ENCODE assay signal across 18 cellular contexts in the genomic region with DNA sequence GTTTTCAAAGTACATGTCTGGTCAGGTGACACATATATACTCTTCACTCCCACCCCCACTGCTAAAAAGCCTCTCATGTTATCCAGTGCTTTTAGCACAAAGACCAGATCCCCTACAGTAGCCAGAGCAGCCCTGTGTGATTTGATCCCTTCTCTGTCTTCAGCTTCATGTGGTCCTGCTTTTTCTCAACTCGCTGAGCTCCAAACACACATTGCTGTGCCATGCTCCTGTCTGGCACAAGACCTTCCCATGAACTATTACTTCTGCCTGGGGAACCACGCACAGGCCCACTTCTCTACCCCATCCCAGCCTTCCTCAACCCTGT.
A peak's percentile ranks its signal among the peaks of the same experiment; 100 is the strongest.
DNase-seq lines count a peak whose midpoint lies in the region; FAIRE-seq and TF ChIP-seq lines count a peak whose summit lies in the region.
"Had no signal": no experiment of that assay in that cellular context is flagged by ENCODE, and none has a peak within 500 bp of the region (broad histone marks: within the 10 kb centered on the region; RNA-seq: fewer than 3 reads in every experiment).

No MANE protein-coding gene starts in this region.

- H3K4me2 ChIP-seq in BLaER1 (peak overlapping the region; percentile 92), H1 (ENCODE audit: insufficient read depth in 1 of 2, low read depth in 2 of 2, low read length in 2 of 2) (no peak overlapping the region)

- FAIRE-seq in H1 (lab: Jason Lieb, UNC) (no peak), HTR-8/SVneo (lab: Jason Lieb, UNC) (no peak)

- no peak overlapping the region for H3K56ac ChIP-seq in H1 (replicated peaks; ENCODE audit: insufficient read length, low read depth, low read length)

- no peaks in the 10 kb centered on the region for H4K20me1 ChIP-seq in BLaER1
- H4K20me1 ChIP-seq in H1 (replicated peaks in 1 of 2; ENCODE audit: control insufficient read depth in 1 of 2, insufficient read depth in 2 of 2, low read length in 2 of 2) = no peaks in the 10 kb centered on the region

- H3K9me3 ChIP-seq in BLaER1 (peaks cover 14% of the 10 kb centered on the region), H1 (ENCODE audit: insufficient read depth in 2 of 2, low read depth in 1 of 2, low read length in 1 of 2) (no peaks in the 10 kb centered on the region)
- H3K9me3 ChIP-seq: BE2C, SJSA1 had no signal

- H3K14ac ChIP-seq in H1 (ENCODE audit: insufficient read length) = no peak overlapping the region

- no peaks in the 10 kb centered on the region for H3K79me2 ChIP-seq in H1 (ENCODE audit: control insufficient read depth in 1 of 2, insufficient read depth in 2 of 2, low read length in 2 of 2)

- no peak overlapping the region for H3K4ac ChIP-seq in H1 (replicated peaks; ENCODE audit: insufficient read length, low read depth, low read length)

- H3K23me2 ChIP-seq in H1 (ENCODE audit: low read depth, low read length) = no peaks in the 10 kb centered on the region

- TF ChIP-seq CTCF in H1 (IDR thresholded peaks at IDR 0.05; ENCODE audit: control extremely low read depth in 1 of 3, insufficient read depth in 1 of 3, low read depth in 1 of 3, low read length in 3 of 3) (no peak), neural crest cell (conservative IDR thresholded peaks at IDR 0.05) (no peak)

- H3K4me3 Mint-ChIP-seq in neural crest cell = peak overlapping the region; percentile 74
- H3K4me3 Mint-ChIP-seq: CD8-positive, alpha-beta memory T cell had no signal

- H3K36me3 Mint-ChIP-seq in neural crest cell (ENCODE audit: low read depth) = peaks cover 6% of the 10 kb centered on the region
- H3K36me3 Mint-ChIP-seq: CD8-positive, alpha-beta memory T cell had no signal

- H3K36me3 ChIP-seq in BLaER1 (no peaks in the 10 kb centered on the region), H1 (ENCODE audit: control insufficient read depth in 2 of 4, insufficient read depth in 4 of 4, low read length in 3 of 4) (no peaks in the 10 kb centered on the region)
- H3K36me3 ChIP-seq: BE2C, SJSA1 had no signal

- H3K27ac ChIP-seq in BLaER1 (no peak overlapping the region; the same call in 1 of the 2 replicates), H1 (ENCODE audit: low read depth, low read length) (no peak overlapping the region)
- H3K27ac ChIP-seq: SJSA1 had no signal

- no peak overlapping the region for H2BK20ac ChIP-seq in H1 (ENCODE audit: low read length)

- no peaks in the 10 kb centered on the region for H3K27me3 Mint-ChIP-seq in neural crest cell (ENCODE audit: low read depth)

- no peak overlapping the region for H2BK5ac ChIP-seq in H1 (ENCODE audit: low read depth, low read length)

- TF ChIP-seq RAD21 in H1 (IDR thresholded peaks at IDR 0.05 in 1 of 2, conservative IDR thresholded peaks at IDR 0.05 in 1 of 2; ENCODE audit: low read depth in 2 of 2, low read length in 2 of 2) = no peak

- 89% methylated on average over 2 of the region's 2 CpGs; no CpG with 5 or more reads in 1 of the 2 experiments for WGBS in H1 (ENCODE audit: extremely low coverage in 1 of 2, insufficient coverage in 1 of 2, insufficient read length in 1 of 2, insufficient replicate concordance in 2 of 2, low coverage in 1 of 2, low lambda C conversion rate in 2 of 2, missing lambda C conversion rate in 1 of 2), 2 experiments

- peaks cover 2% of the 10 kb centered on the region for H3K9me3 Mint-ChIP-seq in neural crest cell

- H3K27ac Mint-ChIP-seq in neural crest cell (ENCODE audit: unreplicated experiment) = peak overlapping the region; percentile 97
- H3K27ac Mint-ChIP-seq: CD8-positive, alpha-beta memory T cell had no signal

- peak overlapping the region; percentile 12 for H2BK120ac ChIP-seq in H1 (replicated peaks; ENCODE audit: low read depth, low read length)

- POLR2A ChIA-PET in H1 (lab: Charles Lee; ENCODE audit: partially characterized antibody) = interaction anchor here (2.2 kb wide), 1 partner anchor 16 kb away, joined by 6 read pairs; no protein-coding TSS in a partner anchor

- H3K27me3 ChIP-seq in BLaER1 (no peaks in the 10 kb centered on the region), H1 (replicated peaks in 1 of 4; ENCODE audit: control insufficient read depth in 3 of 4, extremely low read depth in 1 of 4, insufficient read depth in 3 of 4, low read length in 3 of 4) (no peaks in the 10 kb centered on the region)
- H3K27me3 ChIP-seq: BE2C, SJSA1 had no signal

- peak overlapping the region; percentile 83 for H2BK15ac ChIP-seq in H1 (ENCODE audit: low read length)

- DNase-seq in ELF-1 (ENCODE audit: low read depth, low spot score) (peak; percentile 27), H1 (ENCODE audit: low read depth in 1 of 2, low spot score in 2 of 2) (no peak), neural crest cell (ENCODE audit: low read depth, low spot score) (no peak), HTR-8/SVneo (ENCODE audit: insufficient read length, low spot score) (no peak), pons (ENCODE audit: low spot score) (no peak)
- DNase-seq in stimulated activated CD4-positive, alpha-beta T cell treated with anti-CD3 and anti-CD28 coated beads, Interleukin-15, amount 100 ng/mL, for 24 hours = no peak
- DNase-seq: BE2C; CD8-positive, alpha-beta memory T cell; DMS 273 treated with DMSO at 0.1 percent for 48 hours; H7; Kasumi-1; NCI-H1417; NCI-H2029; NCI-H226; NCI-H526 treated with DMSO at 0.1 percent for 48 hours; RPMI8226 had no signal

- peaks cover 69% of the 10 kb centered on the region for H3K4me1 Mint-ChIP-seq in neural crest cell
- H3K4me1 Mint-ChIP-seq: CD8-positive, alpha-beta memory T cell had no signal

- H2AFZ ChIP-seq in H1 (ENCODE audit: low read length) = peak overlapping the region; percentile 96

- CTCF ChIA-PET in H1 (lab: Charles Lee; ENCODE audit: partially characterized antibody) = interaction anchor here (2.9 kb wide), 1 partner anchor 172 kb away, joined by 8 read pairs; no protein-coding TSS in a partner anchor

- H3K18ac ChIP-seq in H1 (ENCODE audit: extremely low read depth, low read length) = no peak overlapping the region; the same call in 1 of the 2 replicates

- 0 out of 2 replicates have a peak overlapping the region, but pooled peaks have one; percentile 31 for H2BK12ac ChIP-seq in H1 (ENCODE audit: low read depth, low read length)

- H4K8ac ChIP-seq in H1 (ENCODE audit: extremely low read depth, insufficient read depth, low read length) = no peak overlapping the region

- H3K4me1 ChIP-seq in BLaER1 (peaks cover 86% of the 10 kb centered on the region), H1 (replicated peaks in 1 of 4; ENCODE audit: control insufficient read depth in 3 of 4, insufficient read depth in 4 of 4, low read length in 3 of 4) (peaks cover 0 to 5% (median 2%) of the 10 kb centered on the region in 4 experiments; a peak in 4 of 7 replicates)
- H3K4me1 ChIP-seq: BE2C had no signal

- H4K5ac ChIP-seq in H1 (ENCODE audit: insufficient read length, low read depth, low read length) = no peak overlapping the region

- H3K4me3 ChIP-seq in BLaER1 (no peak overlapping the region), H1 (ENCODE audit: extremely low read depth in 1 of 4, insufficient read depth in 2 of 4, low read depth in 3 of 4, low read length in 4 of 4) (no peak overlapping the region)
- H3K4me3 ChIP-seq: SJSA1 had no signal

- TF ChIP-seq EP300 in H1 (IDR thresholded peaks at IDR 0.05; ENCODE audit: borderline replicate concordance in 1 of 2, low read depth in 2 of 2, low read length in 2 of 2) = no peak

- H4K91ac ChIP-seq in H1 (replicated peaks; ENCODE audit: insufficient read length, low read length) = no peak overlapping the region

- H3K23ac ChIP-seq in H1 (ENCODE audit: insufficient read length) = no peak overlapping the region

- H2AK5ac ChIP-seq in H1 (ENCODE audit: low read depth, low read length) = peak overlapping the region; percentile 3; the same call in 1 of the 2 replicates

- TF ChIP-seq POLR2A in H1 (IDR thresholded peaks at IDR 0.05; ENCODE audit: control extremely low read depth in 1 of 2, low read depth in 2 of 2, low read length in 2 of 2) = no peak

- no peaks in the 10 kb centered on the region for H3K79me1 ChIP-seq in H1 (ENCODE audit: low read depth, low read length)

- no peak overlapping the region for H3K9ac ChIP-seq in BLaER1
- no peak overlapping the region for H3K9ac ChIP-seq in H1 (replicated peaks in 1 of 4; ENCODE audit: extremely low read depth in 1 of 4, low read depth in 3 of 4, low read length in 3 of 4)

TF ChIP-seq in H1, 55 proteins besides CTCF, POLR2A, EP300 and RAD21:
- no peak for TF ChIP-seq PHF8 (conservative IDR thresholded peaks at IDR 0.05; ENCODE audit: low read depth, low read length)
- TF ChIP-seq FOSL1 (IDR thresholded peaks at IDR 0.05; ENCODE audit: insufficient read depth, low read depth, low read length) = no peak
- TF ChIP-seq CHD2 (IDR thresholded peaks at IDR 0.05; ENCODE audit: low read length) = no peak
- no peak for TF ChIP-seq JUN (IDR thresholded peaks at IDR 0.05; ENCODE audit: low read depth, low read length)
- no peak for TF ChIP-seq RFX5 (IDR thresholded peaks at IDR 0.05; ENCODE audit: borderline replicate concordance, low read depth, low read length)
- TF ChIP-seq TAF1 (IDR thresholded peaks at IDR 0.05; ENCODE audit: low read depth, low read length) = no peak
